In the genomic region with DNA sequence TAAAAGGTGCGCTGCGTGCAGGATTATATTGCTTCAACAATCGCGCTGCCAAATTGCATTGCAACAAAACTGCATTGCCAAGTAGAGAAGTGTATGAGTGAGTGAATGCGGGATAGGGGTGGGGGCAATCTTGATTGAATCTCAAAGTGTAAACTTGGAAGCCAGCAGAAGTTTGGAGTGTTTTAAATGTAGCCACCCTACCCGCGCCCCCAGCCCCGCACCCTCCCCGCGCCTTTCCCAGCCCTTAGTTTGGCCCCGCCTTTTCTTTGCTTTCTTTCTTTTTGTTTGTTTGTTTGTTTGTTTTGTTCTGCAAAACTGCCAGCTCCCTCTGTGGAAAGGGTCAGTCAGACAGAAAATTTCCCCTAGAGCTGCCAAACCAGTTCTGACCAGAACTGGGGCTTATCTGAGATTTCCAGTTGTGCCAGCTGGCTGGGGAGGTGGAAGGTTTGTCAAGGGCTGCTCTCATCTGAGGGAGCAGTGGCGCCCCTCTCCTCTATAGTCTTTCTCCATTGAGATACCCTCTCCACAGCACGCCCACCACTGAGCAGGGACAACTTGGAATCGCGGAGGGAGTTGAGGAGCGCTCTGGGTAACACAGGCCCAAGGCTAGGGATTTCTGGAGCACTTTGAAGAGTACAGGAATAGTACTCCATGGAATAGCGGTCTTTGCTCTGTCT, we compare ENCODE assay signal across 8 cellular contexts. TPM values are rescaled to one million over a fixed set of nuclear protein-coding genes. Genes with fewer than 3 reads are reported as not detected.
DNase-seq lines count a peak whose midpoint lies in the region; ATAC-seq, FAIRE-seq and TF ChIP-seq lines count a peak whose summit lies in the region.

No MANE protein-coding gene starts in this region.

- no peak overlapping the region for H3K23ac ChIP-seq in trophoblast cell (ENCODE audit: low read length)

- no peak overlapping the region for H4K12ac ChIP-seq in trophoblast cell (ENCODE audit: low read depth, low read length)

- peaks cover 4% of the 10 kb centered on the region; the same call in 1 of the 2 replicates for H4K20me1 ChIP-seq in OCI-LY3 (ENCODE audit: insufficient read depth, low read length)

- H3K9ac ChIP-seq in OCI-LY3 (ENCODE audit: low read length) (peak overlapping the region; percentile 97), trophoblast cell (ENCODE audit: low read length) (no peak overlapping the region)

- H3K27me3 ChIP-seq in OCI-LY3 (ENCODE audit: low read depth, low read length) (no peaks in the 10 kb centered on the region), trophoblast cell (ENCODE audit: insufficient read depth, low read length) (no peaks in the 10 kb centered on the region)

- peak overlapping the region; percentile 99 for H3K4me3 ChIP-seq in OCI-LY3 (ENCODE audit: low read length)
- peak overlapping the region; percentile 84 for H3K4me3 ChIP-seq in trophoblast cell (ENCODE audit: low read depth, low read length)

- ATAC-seq in GM18858 (IDR thresholded peaks at IDR 0.05; ENCODE audit: unreplicated experiment) = no peak

- no peak for TF ChIP-seq CTCF in OCI-LY3 (IDR thresholded peaks at IDR 0.05; ENCODE audit: low read depth, low read length)

- no peak overlapping the region for H2BK120ac ChIP-seq in trophoblast cell (ENCODE audit: insufficient read depth, low read length, poor library complexity)

- no peak overlapping the region for H2AK5ac ChIP-seq in trophoblast cell (ENCODE audit: low read length)

- no peak overlapping the region for H2BK12ac ChIP-seq in trophoblast cell (ENCODE audit: low read length)

- peaks cover 14% of the 10 kb centered on the region for H3K36me3 ChIP-seq in OCI-LY3 (replicated peaks; ENCODE audit: low read depth, low read length)
- H3K36me3 ChIP-seq in trophoblast cell (ENCODE audit: control insufficient read depth in 1 of 2, insufficient read depth in 2 of 2, low read length in 2 of 2) = no peaks in the 10 kb centered on the region

- no peak overlapping the region for H3K14ac ChIP-seq in trophoblast cell (ENCODE audit: low read length)

- H3K79me2 ChIP-seq in OCI-LY3 (ENCODE audit: low read length) (peaks cover 50% of the 10 kb centered on the region), trophoblast cell (ENCODE audit: control insufficient read depth, insufficient read depth, low read length, poor library complexity) (no peaks in the 10 kb centered on the region)

- WGBS in trophoblast cell (ENCODE audit: extremely low coverage, insufficient coverage, insufficient read length) = no CpG with 5 or more reads among the region's 17 CpGs

- H3K4me2 ChIP-seq in OCI-LY3 (ENCODE audit: low read length) (peak overlapping the region; percentile 96), trophoblast cell (ENCODE audit: low read length) (peak overlapping the region; percentile 70)

- no peak overlapping the region for H3K18ac ChIP-seq in trophoblast cell (ENCODE audit: low read length)

- H3K4ac ChIP-seq in trophoblast cell (ENCODE audit: low read depth, low read length) = no peak overlapping the region

- H2BK5ac ChIP-seq in trophoblast cell (ENCODE audit: low read depth, low read length, poor library complexity) = no peak overlapping the region

- H3K9me3 ChIP-seq in OCI-LY3 (ENCODE audit: insufficient read depth, low read length) = no peaks in the 10 kb centered on the region
- no peaks in the 10 kb centered on the region for H3K9me3 ChIP-seq in trophoblast cell (ENCODE audit: insufficient read depth, low read depth, low read length)

- peak overlapping the region; percentile 43 for H4K8ac ChIP-seq in trophoblast cell (ENCODE audit: low read depth, low read length)

- H4K91ac ChIP-seq in trophoblast cell (ENCODE audit: low read depth, low read length) = no peak overlapping the region

- FAIRE-seq in GM19239 (lab: Jason Lieb, UNC) = no peak

- H3K79me1 ChIP-seq in trophoblast cell (ENCODE audit: low read length) = peaks cover 2% of the 10 kb centered on the region

- peak overlapping the region; percentile 18 for H3K27ac ChIP-seq in OCI-LY3 (ENCODE audit: low read length)
- H3K27ac ChIP-seq in trophoblast cell (ENCODE audit: low read depth, low read length) = no peak overlapping the region

- DNase-seq in DMS79 treated with DMSO at 0.1 percent for 48 hours (lab: John Stamatoyannopoulos, UW) = peak; percentile 69
- DNase-seq in globus pallidus (ENCODE audit: low spot score) = peak; percentile 20
- DNase-seq in trophoblast cell = peak; percentile 20 to 64
- DNase-seq in GM19239 (ENCODE audit: insufficient read length, low spot score) = no peak
- DNase-seq in middle frontal gyrus (ENCODE audit: extremely low spot score, low spot score) = no peak
- DNase-seq in HuH-7 (ENCODE audit: low spot score) = no peak

- H3K4me1 ChIP-seq in OCI-LY3 (ENCODE audit: low read length) (peaks cover 59% of the 10 kb centered on the region), trophoblast cell (ENCODE audit: control insufficient read depth in 1 of 2, insufficient read depth in 2 of 2, low read length in 2 of 2) (peaks cover 0 to 2% of the 10 kb centered on the region in 2 experiments)

- H2AFZ ChIP-seq in OCI-LY3 (ENCODE audit: low read depth, low read length) (peak overlapping the region; percentile 27; the same call in 1 of the 2 replicates), trophoblast cell (ENCODE audit: insufficient read depth, low read length, poor library complexity) (peak overlapping the region; percentile 63)

RNA-seq across cellular contexts. Expression of gene BEND5, which starts 0.7 kb away (rescaled TPM):
- 6.6 and 7.1 TPM in 2 replicates for polyA plus RNA-seq in trophoblast cell (2013)

Comparison
In these comparisons a context has a peak if more than half of its experiments do, and no peak if none do; other contexts are left out.
1. DNase-seq: peak in DMS79 treated with DMSO at 0.1 percent for 48 hours (single experiment), globus pallidus (single experiment) and trophoblast cell (2 of 2); none in GM19239 (single experiment), middle frontal gyrus (single experiment) and HuH-7 (single experiment).